ENCODE assay signal across 26 cellular contexts in genomic region chr19:46191356-46191755, GRCh38. TPM values are rescaled to one million over a fixed set of nuclear protein-coding genes. Genes with fewer than 3 reads are reported as not detected.
"Had no signal": no experiment of that assay in that cellular context is flagged by ENCODE, and none has a peak within 500 bp of the region (broad histone marks: within the 10 kb centered on the region; RNA-seq: fewer than 3 reads in every experiment).

No MANE protein-coding gene starts in this region.

- H3K27ac ChIP-seq: heart right ventricle, sigmoid colon, stomach, thoracic aorta, transverse colon, uterus had no signal

- H3K4me1 ChIP-seq: sigmoid colon, transverse colon, uterus had no signal

- H3K36me3 ChIP-seq: heart right ventricle, sigmoid colon, stomach, thoracic aorta, transverse colon, uterus had no signal

- H3K27me3 ChIP-seq: uterus had no signal

- DNase-seq: effector memory CD4-positive, alpha-beta T cell; heart right ventricle; hypothalamus; kidney glomerular epithelial cell; mammary epithelial cell; mucosa of descending colon; naive thymus-derived CD8-positive, alpha-beta T cell; posterior cingulate gyrus; sigmoid colon; stimulated activated CD4-positive, alpha-beta T cell treated with anti-CD3 and anti-CD28 coated beads, Interleukin-2, amount 100 ng/mL, for 24 hours; stimulated activated CD4-positive, alpha-beta T cell treated with anti-CD3 and anti-CD28 coated beads, Interleukin-4, amount 100 ng/mL, for 4 hours; stimulated activated naive B cell treated with anti-CD40 and anti-IgM and Interleukin-4, amounts not matched to agents 10 μg/mL and 1 μg/mL and 100 μg/mL, for 72 hours; stomach; substantia nigra; transverse colon; uterus had no signal

- H3K4me3 ChIP-seq: heart right ventricle, mucosa of descending colon, sigmoid colon, skin epidermis, stomach, thoracic aorta, transverse colon, uterus had no signal

- H3K9me3 ChIP-seq: heart right ventricle, mucosa of descending colon, sigmoid colon, stomach, thoracic aorta, transverse colon, uterus had no signal

- ATAC-seq: esophagus mucosa; heart right ventricle; mucosa of descending colon; naive thymus-derived CD8-positive, alpha-beta T cell; stimulated activated naive B cell treated with anti-CD40 and anti-IgM and Interleukin-4, amounts not matched to agents 10 μg/mL and 1 μg/mL and 100 μg/mL, for 72 hours had no signal

- FAIRE-seq: endometrium, frontal cortex, islet of Langerhans had no signal

RNA-seq across cellular contexts. Expression of gene IGFL1, which starts 38.2 kb away (rescaled TPM):
- total RNA-seq: fibroblast of lung; frontal cortex; heart right ventricle; mucosa of descending colon; naive thymus-derived CD8-positive, alpha-beta T cell; osteocyte; pulmonary artery endothelial cell; sigmoid colon; stomach; thoracic aorta; transverse colon; uterus had no signal
- polyA plus RNA-seq: fibroblast of lung; heart right ventricle; naive thymus-derived CD8-positive, alpha-beta T cell; neural cell; sigmoid colon had no signal

RNA-seq across cellular contexts. Expression of gene IGFL2, which starts 43.3 kb away (rescaled TPM):
- total RNA-seq: fibroblast of lung; naive thymus-derived CD8-positive, alpha-beta T cell; osteocyte; pulmonary artery endothelial cell; stomach; transverse colon had no signal
- polyA plus RNA-seq: fibroblast of lung; heart right ventricle; naive thymus-derived CD8-positive, alpha-beta T cell; neural cell had no signal
